1 cellular context compared by ENCODE assay signal in genomic region chr11:71247551-71248250, GRCh38.
TF ChIP-seq lines count a peak whose summit lies in the region.

No MANE protein-coding gene starts in this region.

TF ChIP-seq in GM23338, 12 proteins besides CTCF, POLR2A, EP300 and RAD21:
- TF ChIP-seq ZNF462 (CRISPR knock-in tag; IDR thresholded peaks at IDR 0.05) (no peak; the same call in 1 of the 2 replicates), EZH2 (IDR thresholded peaks at IDR 0.05; ENCODE audit: low read depth, unreplicated experiment) (no peak), NANOG (IDR thresholded peaks at IDR 0.05; ENCODE audit: borderline replicate concordance) (no peak), CREB1 (CRISPR knock-in tag; IDR thresholded peaks at IDR 0.05; ENCODE audit: low read depth) (no peak)
